ENCODE assay signal across 19 cellular contexts in genomic region chr2:11766016-11766415, GRCh38.
"Had no signal": no experiment of that assay in that cellular context is flagged by ENCODE, and none has a peak within 500 bp of the region (broad histone marks: within the 10 kb centered on the region; RNA-seq: fewer than 3 reads in every experiment).

No MANE protein-coding gene starts in this region.

- H3K4me3 ChIP-seq: adrenal gland, lung, prostate gland, right atrium auricular region, transverse colon, uterus had no signal

- H3K9me3 ChIP-seq: adrenal gland, prostate gland, right atrium auricular region, transverse colon, uterus had no signal

- H3K27ac Mint-ChIP-seq: endodermal cell had no signal

- H3K9me3 Mint-ChIP-seq: neural crest cell had no signal

- ATAC-seq: activated CD4-positive, CD25-positive, alpha-beta regulatory T cell treated with anti-CD3 and anti-CD28 coated beads, Interleukin-2, amount 50 U/mL, for 24 hours had no signal

- DNase-seq: activated T-cell treated with anti-CD3 and anti-CD28 coated beads for 4 hours; dermis blood vessel endothelial cell; endodermal cell; foreskin melanocyte; glutamatergic neuron; hippocampal formation; SIG-M5; stimulated activated CD4-positive, alpha-beta T cell treated with anti-CD3 and anti-CD28 coated beads, Interleukin-12 subunit alpha, Interleukin-12 subunit beta, amount 100 ng/mL, for 4 hours; stimulated activated CD4-positive, alpha-beta T cell treated with anti-CD3 and anti-CD28 coated beads, Interleukin-1b, Interleukin-23, amount 100 ng/mL, for 48 hours; stimulated activated CD8-positive, alpha-beta memory T cell treated with anti-CD3 and anti-CD28 coated beads, Interleukin-4, amount 100 ng/mL, for 48 hours; stimulated activated naive CD4-positive, alpha-beta T cell treated with Interleukin-2 at 50 U/mL for 16 hours; transverse colon; uterus had no signal

- H3K27ac ChIP-seq: adrenal gland, prostate gland, right atrium auricular region, transverse colon, uterus had no signal

- H3K4me3 Mint-ChIP-seq: endodermal cell, neural crest cell had no signal
